ENCODE assay signal across 1 cellular context in the genomic region with DNA sequence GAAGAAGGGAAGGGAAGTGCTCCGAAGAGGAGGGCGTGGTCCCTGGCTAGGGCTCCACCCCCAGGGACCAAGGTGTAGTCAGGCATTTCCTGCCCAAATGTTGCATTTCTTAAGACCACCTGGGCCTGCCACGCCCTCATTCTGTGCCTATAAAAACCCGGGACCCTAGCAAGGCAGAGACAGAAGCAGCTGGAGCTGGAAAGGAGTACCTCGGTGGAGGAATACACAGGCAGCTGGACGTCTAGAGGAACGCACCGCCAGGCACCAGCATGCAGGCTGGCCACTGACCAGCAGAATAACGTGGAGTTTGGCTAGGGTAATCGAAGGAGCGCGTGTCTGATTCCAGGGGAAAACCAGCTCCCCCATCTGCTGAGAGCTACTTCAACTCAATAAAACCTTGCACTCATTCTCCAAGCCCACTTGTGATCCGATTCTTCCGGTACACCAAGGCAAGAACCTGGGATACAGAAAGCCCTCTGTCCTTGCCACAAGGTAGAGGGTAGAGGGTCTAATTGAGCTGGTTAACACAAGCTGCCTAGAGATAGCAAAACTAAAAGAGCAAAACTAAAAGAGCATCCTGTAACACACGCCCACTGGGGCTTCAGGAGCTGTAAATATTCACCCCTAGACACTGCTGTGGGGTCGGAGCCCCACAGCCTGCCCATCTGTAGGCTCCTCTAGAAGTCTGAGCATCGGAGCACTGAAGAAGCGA.
TF ChIP-seq lines count a peak whose summit lies in the region.

No MANE protein-coding gene starts in this region.

TF ChIP-seq in IMR-90, 13 proteins besides CTCF, POLR2A, EP300 and RAD21 (continued from another document):
- TF ChIP-seq, protein P1, sequence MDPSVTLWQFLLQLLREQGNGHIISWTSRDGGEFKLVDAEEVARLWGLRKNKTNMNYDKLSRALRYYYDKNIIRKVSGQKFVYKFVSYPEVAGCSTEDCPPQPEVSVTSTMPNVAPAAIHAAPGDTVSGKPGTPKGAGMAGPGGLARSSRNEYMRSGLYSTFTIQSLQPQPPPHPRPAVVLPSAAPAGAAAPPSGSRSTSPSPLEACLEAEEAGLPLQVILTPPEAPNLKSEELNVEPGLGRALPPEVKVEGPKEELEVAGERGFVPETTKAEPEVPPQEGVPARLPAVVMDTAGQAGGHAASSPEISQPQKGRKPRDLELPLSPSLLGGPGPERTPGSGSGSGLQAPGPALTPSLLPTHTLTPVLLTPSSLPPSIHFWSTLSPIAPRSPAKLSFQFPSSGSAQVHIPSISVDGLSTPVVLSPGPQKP (IDR thresholded peaks at IDR 0.05; ENCODE audit: borderline replicate concordance, low read depth, low read length) = no peak
- TF ChIP-seq NFE2L2 (IDR thresholded peaks at IDR 0.05; ENCODE audit: low read depth, low read length) (no peak), MAFK (IDR thresholded peaks at IDR 0.05; ENCODE audit: low read depth, low read length) (no peak), RFX5 (IDR thresholded peaks at IDR 0.05; ENCODE audit: low read depth, low read length) (no peak), CEBPB (IDR thresholded peaks at IDR 0.05; ENCODE audit: low read depth, low read length) (no peak), FOS (IDR thresholded peaks at IDR 0.05; ENCODE audit: low read depth, low read length) (no peak), BHLHE40 (IDR thresholded peaks at IDR 0.05; ENCODE audit: low read depth, low read length) (no peak), RCOR1 (IDR thresholded peaks at IDR 0.05; ENCODE audit: insufficient replicate concordance, low read length) (no peak), SMC3 (IDR thresholded peaks at IDR 0.05; ENCODE audit: low read depth, low read length) (no peak)
- TF ChIP-seq, protein P2, sequence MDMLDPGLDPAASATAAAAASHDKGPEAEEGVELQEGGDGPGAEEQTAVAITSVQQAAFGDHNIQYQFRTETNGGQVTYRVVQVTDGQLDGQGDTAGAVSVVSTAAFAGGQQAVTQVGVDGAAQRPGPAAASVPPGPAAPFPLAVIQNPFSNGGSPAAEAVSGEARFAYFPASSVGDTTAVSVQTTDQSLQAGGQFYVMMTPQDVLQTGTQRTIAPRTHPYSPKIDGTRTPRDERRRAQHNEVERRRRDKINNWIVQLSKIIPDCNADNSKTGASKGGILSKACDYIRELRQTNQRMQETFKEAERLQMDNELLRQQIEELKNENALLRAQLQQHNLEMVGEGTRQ (IDR thresholded peaks at IDR 0.05; ENCODE audit: low read depth, low read length) = no peak
